8 cellular contexts compared by ENCODE assay signal in genomic region chr9:76996700-76997099, GRCh38. TPM values are rescaled to one million over a fixed set of nuclear protein-coding genes. Genes with fewer than 3 reads are reported as not detected.
DNase-seq lines count a peak whose midpoint lies in the region; ATAC-seq, FAIRE-seq and TF ChIP-seq lines count a peak whose summit lies in the region.

No MANE protein-coding gene starts in this region.

- TF ChIP-seq CTCF in bronchial epithelial cell (IDR thresholded peaks at IDR 0.05; ENCODE audit: insufficient read depth, low read length, severe bottlenecking) = peak; percentile 60

- no peaks in the 10 kb centered on the region for H3K36me3 ChIP-seq in bronchial epithelial cell (ENCODE audit: control insufficient read depth, insufficient read depth, low read length)

- H3K4me3 ChIP-seq in bronchial epithelial cell (ENCODE audit: low read depth, low read length) = no peak overlapping the region

- no peak for ATAC-seq in HG02571 (IDR thresholded peaks at IDR 0.05; ENCODE audit: unreplicated experiment)

- H3K27me3 ChIP-seq in bronchial epithelial cell (ENCODE audit: control insufficient read depth, insufficient read depth, low read length) = no peaks in the 10 kb centered on the region

- no peak for FAIRE-seq in bronchial epithelial cell (lab: Jason Lieb, UNC)
- FAIRE-seq in GM19239 (lab: Jason Lieb, UNC) = no peak

- DNase-seq in ELR (ENCODE audit: low read depth) = peak; percentile 55
- DNase-seq in LHCN-M2 (ENCODE audit: low read depth) = peak; percentile 22
- DNase-seq in bronchial epithelial cell (ENCODE audit: low read depth) = no peak
- peak; percentile 33 to 37 for DNase-seq in lung microvascular endothelial cell (ENCODE audit: low read depth in 2 of 2)
- DNase-seq in GM19240 (ENCODE audit: insufficient read length, low spot score) = no peak
- no peak for DNase-seq in NCI-H2171 (lab: John Stamatoyannopoulos, UW)
- DNase-seq in GM19239 (ENCODE audit: insufficient read length, low spot score) = no peak

RNA-seq across cellular contexts. Expression of gene FOXB2, which starts 22.8 kb away (rescaled TPM):
- not detected in 2 replicates for total RNA-seq in LHCN-M2 (2014; rRNA removed)
- polyA plus RNA-seq in LHCN-M2 (2012) = not detected
- not detected in 2 replicates for total RNA-seq in bronchial epithelial cell
- total RNA-seq in lung microvascular endothelial cell = not detected in 2 replicates

Comparison
In these comparisons a context has a peak if more than half of its experiments do, and no peak if none do; other contexts are left out.
1. DNase-seq: peak in ELR (single experiment), LHCN-M2 (single experiment) and lung microvascular endothelial cell (2 of 2); none in bronchial epithelial cell (single experiment), GM19240 (single experiment), NCI-H2171 (single experiment) and GM19239 (single experiment).